Comparison of ENCODE assay signal across 8 cellular contexts in the genomic region with DNA sequence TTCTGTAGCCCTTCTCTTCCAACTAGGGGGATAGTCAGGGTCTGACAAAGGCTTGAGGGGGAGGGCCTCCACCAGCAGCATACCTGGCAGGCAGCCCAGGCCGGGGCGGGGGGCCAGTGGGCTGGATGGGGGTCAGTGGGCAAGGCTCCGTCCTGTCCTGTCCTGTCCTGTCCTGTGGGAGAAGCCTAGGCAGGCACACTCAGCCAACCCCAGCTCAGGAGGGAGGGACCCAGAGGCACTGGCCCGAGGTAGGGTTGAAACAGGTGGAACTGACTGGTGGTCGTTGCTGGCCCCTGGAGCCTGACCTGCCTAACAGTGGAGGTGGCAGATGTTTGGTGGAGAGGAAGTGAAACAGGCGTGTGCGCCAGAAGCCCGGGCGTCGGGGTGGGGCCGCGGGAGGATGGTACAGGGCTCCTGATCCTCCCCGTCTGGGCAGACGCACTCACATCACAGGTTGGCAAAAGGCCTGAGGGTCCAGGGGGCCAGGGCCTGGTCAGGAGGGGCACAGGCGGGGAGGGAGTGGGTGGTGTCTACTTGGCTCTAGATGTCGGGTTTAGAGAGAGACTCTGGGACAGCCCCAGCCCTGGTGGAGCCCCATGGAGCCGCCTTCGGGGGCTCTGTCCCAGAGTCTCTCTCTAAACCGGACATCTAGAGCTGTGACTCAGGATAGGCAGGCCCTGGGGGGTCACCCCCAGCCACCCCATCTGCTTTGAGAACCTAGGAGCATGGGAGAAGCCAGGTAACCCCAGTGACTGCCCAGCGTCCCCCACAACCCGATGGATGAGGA. TPM values are rescaled to one million over a fixed set of nuclear protein-coding genes. Genes with fewer than 3 reads are reported as not detected.
DNase-seq lines count a peak whose midpoint lies in the region; ATAC-seq and TF ChIP-seq lines count a peak whose summit lies in the region.

No MANE protein-coding gene starts in this region.

- in situ Hi-C loops in GM13977 (cut with MboI; ENCODE audit: low pct_unique_long_range_greater_than_20kb, low sequenced_read_pairs, unreplicated experiment): no loop called here

- WGBS in lower leg skin, 2 donors: 45 to 67% methylated on average over 20 to 21 of the region's 21 CpGs

- ATAC-seq in GM21447 (IDR thresholded peaks at IDR 0.05; ENCODE audit: unreplicated experiment): peak; percentile 71
- peak; percentile 40 for ATAC-seq in esophagus mucosa

- H3K4me3 ChIP-seq in lower leg skin (ENCODE audit: low read depth, poor library complexity, severe bottlenecking): no peak overlapping the region

- TF ChIP-seq POLR2A in lower leg skin (IDR thresholded peaks at IDR 0.05): no peak

- TF ChIP-seq CTCF in GM13977 (IDR thresholded peaks at IDR 0.05; ENCODE audit: extremely low read depth, insufficient read depth, missing control alignments): no peak
- no peak for TF ChIP-seq CTCF in lower leg skin (IDR thresholded peaks at IDR 0.05)

- DNase-seq in GM13977 (ENCODE audit: low spot score) (peak; percentile 86), NCI-H1105 treated with DMSO at 0.1 percent for 48 hours (lab: John Stamatoyannopoulos, UW) (peak; percentile 28), NCI-H1417 (lab: John Stamatoyannopoulos, UW) (no peak), inferior parietal cortex (ENCODE audit: extremely low spot score) (no peak), pons (ENCODE audit: low spot score) (no peak), lower leg skin (ENCODE audit: low spot score in 2 of 2) (no peak)

- intact Hi-C loops in lower leg skin (cut with DNase I; ENCODE audit: low total_unique reads): no loop called here

RNA-seq across cellular contexts. Expression of a gene that starts 32.5 kb away (rescaled TPM):
- total RNA-seq in esophagus mucosa: 37.7 TPM
- total RNA-seq in lower leg skin: 100 to 1,000 TPM in 2 of 4 donors, 10 to 100 TPM in 2; 78.7 to 136 (median 117) TPM

RNA-seq across cellular contexts. Expression of a gene that starts 50.3 kb away (rescaled TPM):
- total RNA-seq in esophagus mucosa: 36.0 TPM
- 10 to 100 TPM; 31.7 to 72.7 (median 54.1) TPM for total RNA-seq in lower leg skin

Comparison
In these comparisons a context has a peak if more than half of its experiments do, and no peak if none do; other contexts are left out.
1. DNase-seq: peak in GM13977 (single experiment) and NCI-H1105 treated with DMSO at 0.1 percent for 48 hours (single experiment); none in NCI-H1417 (0 of 3), inferior parietal cortex (single experiment), pons (single experiment) and lower leg skin (0 of 2).